In genomic region chr4:184836613-184837012, GRCh38 we compare ENCODE assay signal across 1 cellular context.
TF ChIP-seq lines count a peak whose summit lies in the region.

No MANE protein-coding gene starts in this region.

TF ChIP-seq in K562, 482 proteins besides CTCF, POLR2A, EP300 and RAD21:
- no peak for TF ChIP-seq E4F1 (CRISPR knock-in tag; IDR thresholded peaks at IDR 0.05; ENCODE audit: borderline replicate concordance)
- no peak for TF ChIP-seq RB1 (IDR thresholded peaks at IDR 0.05; ENCODE audit: low read depth)
- TF ChIP-seq ZNF644 (tag; IDR thresholded peaks at IDR 0.05; ENCODE audit: low read depth): no peak
- TF ChIP-seq PTTG1 (tag; IDR thresholded peaks at IDR 0.05; ENCODE audit: low read depth): no peak
- no peak for TF ChIP-seq SNRNP70 (optimal IDR thresholded peaks at IDR 0.05; ENCODE audit: low read depth, low read length)
- TF ChIP-seq ZFP30 (CRISPR knock-in tag; IDR thresholded peaks at IDR 0.05; ENCODE audit: borderline replicate concordance): no peak
